ENCODE assay signal across 19 cellular contexts in the genomic region with DNA sequence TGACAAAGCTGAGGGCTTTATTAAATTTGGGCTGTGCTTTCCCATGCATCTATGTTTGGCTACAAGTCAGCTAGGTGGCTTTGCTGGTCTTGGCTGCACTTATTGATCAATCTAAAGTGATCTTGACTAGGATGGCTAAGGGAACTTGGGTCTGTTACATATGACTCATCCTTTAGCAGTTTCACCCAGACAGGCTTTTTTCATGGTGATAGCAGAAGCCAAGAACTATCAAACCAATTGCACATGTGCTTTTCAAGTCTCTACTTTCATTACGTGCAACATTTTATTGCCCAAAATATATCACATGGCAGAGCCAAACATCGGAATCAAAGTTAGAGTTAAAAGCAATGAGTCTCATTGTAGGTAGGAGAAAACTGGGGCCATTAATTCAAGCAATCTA.
"Had no signal": no experiment of that assay in that cellular context is flagged by ENCODE, and none has a peak within 500 bp of the region (broad histone marks: within the 10 kb centered on the region; RNA-seq: fewer than 3 reads in every experiment).

No MANE protein-coding gene starts in this region.

- ATAC-seq: activated CD4-positive, alpha-beta T cell treated with anti-CD3 and anti-CD28 coated beads for 36 hours; activated CD8-positive, alpha-beta T cell treated with anti-CD3 and anti-CD28 coated beads, Interleukin-2, amount 10 ng/mL, durations not matched to agents 7 days and 5 days; body of pancreas; heart left ventricle; mucosa of descending colon; natural killer cell treated with Interleukin-12 subunit alpha and Interleukin-12 subunit beta and Interleukin-15 and Interleukin-18, amount 100 ng/mL, for 72 hours had no signal

- DNase-seq: activated CD4-positive, alpha-beta T cell treated with anti-CD3 and anti-CD28 coated beads for 36 hours; activated CD8-positive, alpha-beta T cell treated with anti-CD3 and anti-CD28 coated beads, Interleukin-2, amount 10 ng/mL, durations not matched to agents 7 days and 5 days; activated naive CD4-positive, alpha-beta T cell treated with anti-CD3 and anti-CD28 coated beads for 36 hours; adrenal gland; body of pancreas; central memory CD4-positive, alpha-beta T cell; cortex of kidney; effector CD8-positive, alpha-beta T cell; heart left ventricle; mammary epithelial cell; mucosa of descending colon; occipital lobe; stimulated activated CD4-positive, alpha-beta T cell treated with anti-CD3 and anti-CD28 coated beads, Interleukin-15, amount 100 ng/mL, for 24 hours; stimulated activated CD4-positive, alpha-beta T cell treated with anti-CD3 and anti-CD28 coated beads, Interleukin-4, amount 100 ng/mL, for 24 hours; WERI-Rb-1 had no signal

- H3K4me3 ChIP-seq: adrenal gland, body of pancreas, heart left ventricle, mucosa of descending colon had no signal

- FAIRE-seq: frontal cortex, islet of Langerhans, urothelium cell line had no signal
